In the genomic region with DNA sequence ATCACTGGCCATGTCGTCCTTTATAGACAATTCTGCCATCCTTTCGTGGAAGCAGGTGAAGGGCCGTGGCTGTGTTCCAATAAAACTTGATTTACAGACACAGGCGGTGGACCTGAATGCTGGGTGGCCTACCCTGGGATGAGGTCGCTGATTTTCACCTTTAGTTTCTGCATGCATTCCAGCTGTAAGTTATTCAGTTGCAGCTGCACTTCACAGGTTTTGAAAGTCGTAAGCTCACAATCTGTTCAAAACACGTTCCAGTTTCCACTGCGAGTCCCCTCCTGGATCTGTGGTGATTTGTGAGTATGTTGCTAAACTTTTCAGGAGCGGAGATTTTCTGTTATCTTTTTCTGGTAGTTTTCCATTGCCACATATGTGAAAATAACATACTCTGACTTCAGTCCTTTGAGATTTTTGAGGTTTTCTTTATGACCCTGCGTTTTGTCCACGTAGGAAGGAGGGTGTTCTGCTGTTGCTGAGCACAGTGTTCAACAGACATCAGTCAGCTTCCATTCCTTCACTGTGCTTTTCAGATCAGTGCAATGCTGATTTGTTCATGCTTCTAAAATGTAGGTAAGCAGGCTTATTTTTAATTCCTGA, we compare ENCODE assay signal across 26 cellular contexts.
DNase-seq lines count a peak whose midpoint lies in the region; ATAC-seq and TF ChIP-seq lines count a peak whose summit lies in the region.
"Had no signal": no experiment of that assay in that cellular context is flagged by ENCODE, and none has a peak within 500 bp of the region (broad histone marks: within the 10 kb centered on the region; RNA-seq: fewer than 3 reads in every experiment).

No MANE protein-coding gene starts in this region.

- TF ChIP-seq CTCF in BJ (IDR thresholded peaks at IDR 0.05; ENCODE audit: insufficient read depth, low read depth, low read length) (no peak), PC-3 (conservative IDR thresholded peaks at IDR 0.05; ENCODE audit: low read depth, low read length) (no peak), osteoblast (IDR thresholded peaks at IDR 0.05; ENCODE audit: extremely low read depth, low read depth, low read length) (no peak), mesothelial cell of epicardium (IDR thresholded peaks at IDR 0.05; ENCODE audit: unreplicated experiment) (no peak)

- H3K27me3 ChIP-seq in BJ (ENCODE audit: control insufficient read depth, insufficient read depth, low read length) (no peaks in the 10 kb centered on the region), PC-3 (ENCODE audit: low read length) (no peaks in the 10 kb centered on the region), osteoblast (ENCODE audit: insufficient read depth, low read length) (no peaks in the 10 kb centered on the region)
- H3K27me3 ChIP-seq: pancreas had no signal

- H3K4me1 ChIP-seq in PC-3 (ENCODE audit: insufficient read depth, low read length) (peaks cover 9% of the 10 kb centered on the region), osteoblast (ENCODE audit: insufficient read depth, low read length) (peaks cover 40% of the 10 kb centered on the region)
- H3K4me1 ChIP-seq: HAP-1, pancreas had no signal

- H3K9me3 Mint-ChIP-seq in mesothelial cell of epicardium = peaks cover 11% of the 10 kb centered on the region
- H3K9me3 Mint-ChIP-seq: activated T-cell treated with anti-CD3 and anti-CD28 coated beads, Interleukin-2, amount 50 U/mL, for 4 hours; CD8-positive, alpha-beta T cell had no signal

- H2AFZ ChIP-seq in PC-3 (ENCODE audit: low read length) = 0 out of 2 replicates have a peak overlapping the region, but pooled peaks have one; percentile 1
- H2AFZ ChIP-seq in osteoblast (ENCODE audit: low read length) = peak overlapping the region; percentile 66

- no peaks in the 10 kb centered on the region for H3F3A ChIP-seq in PC-3 (ENCODE audit: low read length, unreplicated experiment)

- H3K79me2 ChIP-seq in PC-3 (ENCODE audit: low read length) (no peaks in the 10 kb centered on the region), osteoblast (ENCODE audit: insufficient read depth, low read length) (peaks cover 2% of the 10 kb centered on the region)

- no peaks in the 10 kb centered on the region for H3K36me3 Mint-ChIP-seq in mesothelial cell of epicardium
- H3K36me3 Mint-ChIP-seq: stimulated activated naive B cell treated with anti-CD40 and anti-IgM and Interleukin-4, amounts not matched to agents 10 μg/mL and 1 μg/mL and 100 μg/mL, for 72 hours had no signal

- peak; percentile 26 for DNase-seq in BJ (ENCODE audit: low read depth)
- DNase-seq in PC-3 = no peak
- peak; percentile 6 for DNase-seq in fibroblast of peridontal ligament (ENCODE audit: extremely low read depth)
- DNase-seq in osteoblast (ENCODE audit: insufficient read length, low spot score, missing footprints) = no peak
- no peak for DNase-seq in mesothelial cell of epicardium (ENCODE audit: low spot score in 2 of 2, unreplicated experiment in 2 of 2)
- no peak for DNase-seq in NCI-H2227 (lab: John Stamatoyannopoulos, UW; ENCODE audit: unreplicated experiment)
- no peak for DNase-seq in NCI-H446 treated with DMSO at 0.1 percent for 48 hours (lab: John Stamatoyannopoulos, UW)
- DNase-seq: activated CD8-positive, alpha-beta T cell treated with anti-CD3 and anti-CD28 coated beads, Interleukin-2, amount 10 ng/mL, durations not matched to agents 7 days and 5 days; activated naive CD4-positive, alpha-beta T cell treated with anti-CD3 and anti-CD28 coated beads, Interleukin-2, amount 50 U/mL, for 16 hours; activated T-cell treated with anti-CD3 and anti-CD28 coated beads, Interleukin-2, amount 50 U/mL, for 4 hours; CD8-positive, alpha-beta T cell; foreskin melanocyte; kidney; mammary epithelial cell; naive B cell; NCI-H187 treated with DMSO at 0.1 percent for 48 hours; pancreas; stimulated activated CD4-positive, alpha-beta T cell treated with anti-CD3 and anti-CD28 coated beads, Interleukin-1b, Interleukin-23, amount 100 ng/mL, for 48 hours; stimulated activated naive B cell treated with anti-CD40 and anti-IgM and Interleukin-4, amounts not matched to agents 10 μg/mL and 1 μg/mL and 100 μg/mL, for 72 hours; T1000 had no signal

- intact Hi-C loops in PC-3 (cut with micrococcal nuclease) = no loop called here

- CTCF ChIA-PET in BJ (lab: Yijun Ruan, JAX) = no interaction called here
- CTCF ChIA-PET in PC-3 (lab: Charles Lee) = no interaction called here

- no peaks in the 10 kb centered on the region for H3K9me3 ChIP-seq in PC-3 (ENCODE audit: low read length)
- peaks cover 7% of the 10 kb centered on the region for H3K9me3 ChIP-seq in osteoblast (ENCODE audit: low read depth, low read length)
- H3K9me3 ChIP-seq: pancreas, thoracic aorta had no signal

- H3K4me3 ChIP-seq in BJ (ENCODE audit: low read depth, low read length) = no peak overlapping the region
- no peak overlapping the region for H3K4me3 ChIP-seq in PC-3 (ENCODE audit: low read length)
- H3K4me3 ChIP-seq in osteoblast (ENCODE audit: insufficient read depth, low read length) = peak overlapping the region; percentile 6
- H3K4me3 ChIP-seq: coronary artery, HAP-1, pancreas, thoracic aorta had no signal

- POLR2A ChIA-PET in BJ (lab: Charles Lee) (interaction anchor here (0.5 to 0.7 kb wide), 2 partner anchors 15 to 62 kb away, joined by 3 to 4 read pairs; no protein-coding TSS in a partner anchor), PC-3 (lab: Charles Lee; ENCODE audit: unreplicated experiment) (no interaction called here)

- peaks cover 8% of the 10 kb centered on the region for H3K4me1 Mint-ChIP-seq in mesothelial cell of epicardium
- H3K4me1 Mint-ChIP-seq: naive B cell; stimulated activated naive B cell treated with anti-CD40 and anti-IgM and Interleukin-4, amounts not matched to agents 10 μg/mL and 1 μg/mL and 100 μg/mL, for 72 hours had no signal

- H3K27ac Mint-ChIP-seq in mesothelial cell of epicardium = no peak overlapping the region
- H3K27ac Mint-ChIP-seq: activated CD8-positive, alpha-beta T cell treated with anti-CD3 and anti-CD28 coated beads, Interleukin-2, amount 10 ng/mL, durations not matched to agents 7 days and 5 days; CD8-positive, alpha-beta T cell; naive B cell; stimulated activated naive B cell treated with anti-CD40 and anti-IgM and Interleukin-4, amounts not matched to agents 10 μg/mL and 1 μg/mL and 100 μg/mL, for 72 hours had no signal

- no peaks in the 10 kb centered on the region for H3K9me2 ChIP-seq in PC-3 (replicated peaks; ENCODE audit: low read length)

- no peak overlapping the region for H3K27ac ChIP-seq in PC-3 (ENCODE audit: low read length)
- H3K27ac ChIP-seq in osteoblast (ENCODE audit: low read depth, low read length) = peak overlapping the region; percentile 62
- H3K27ac ChIP-seq: coronary artery, KMS-11, pancreas, thoracic aorta had no signal

- H4K20me1 ChIP-seq in PC-3 (ENCODE audit: low read length) (no peaks in the 10 kb centered on the region), osteoblast (ENCODE audit: insufficient read depth, low read length) (no peaks in the 10 kb centered on the region)

- no peak overlapping the region for H3K4me3 Mint-ChIP-seq in mesothelial cell of epicardium
- H3K4me3 Mint-ChIP-seq: activated CD8-positive, alpha-beta T cell treated with anti-CD3 and anti-CD28 coated beads, Interleukin-2, amount 10 ng/mL, durations not matched to agents 7 days and 5 days; activated T-cell treated with anti-CD3 and anti-CD28 coated beads, Interleukin-2, amount 50 U/mL, for 4 hours; CD8-positive, alpha-beta T cell; naive B cell; stimulated activated naive B cell treated with anti-CD40 and anti-IgM and Interleukin-4, amounts not matched to agents 10 μg/mL and 1 μg/mL and 100 μg/mL, for 72 hours had no signal

- H3K27me3 Mint-ChIP-seq in mesothelial cell of epicardium (ENCODE audit: low read depth) = peaks cover 26% of the 10 kb centered on the region

- ATAC-seq in PC-3 (no peak), GM21381 (IDR thresholded peaks at IDR 0.05; ENCODE audit: unreplicated experiment) (no peak)
- ATAC-seq: activated CD8-positive, alpha-beta T cell treated with anti-CD3 and anti-CD28 coated beads, Interleukin-2, amount 10 ng/mL, durations not matched to agents 7 days and 5 days; activated T-cell treated with anti-CD3 and anti-CD28 coated beads, Interleukin-2, amount 50 U/mL, for 4 hours; CD8-positive, alpha-beta T cell; pancreas; sciatic nerve; stimulated activated naive B cell treated with anti-CD40 and anti-IgM and Interleukin-4, amounts not matched to agents 10 μg/mL and 1 μg/mL and 100 μg/mL, for 72 hours had no signal

- no peaks in the 10 kb centered on the region for H3K36me3 ChIP-seq in BJ (ENCODE audit: control insufficient read depth, insufficient read depth, low read length)
- H3K36me3 ChIP-seq in PC-3 (ENCODE audit: low read depth, low read length) = no peaks in the 10 kb centered on the region
- no peaks in the 10 kb centered on the region for H3K36me3 ChIP-seq in osteoblast (ENCODE audit: insufficient read depth, low read length)
- H3K36me3 ChIP-seq: HAP-1, pancreas, thoracic aorta had no signal

- no peak overlapping the region for H3K9ac ChIP-seq in PC-3 (ENCODE audit: low read length)
- H3K9ac ChIP-seq: KMS-11 had no signal

- H3K4me2 ChIP-seq in PC-3 (ENCODE audit: low read length) = no peak overlapping the region
- peak overlapping the region; percentile 37 for H3K4me2 ChIP-seq in osteoblast (ENCODE audit: insufficient read depth, low read length)
- H3K4me2 ChIP-seq: KMS-11 had no signal

- no TSS peak for BruUV-seq in PC-3 (replicated peaks; lab: Mats Ljungman, UMichigan)

Comparison
In these comparisons a context has a peak if more than half of its experiments do, and no peak if none do; other contexts are left out.
1. DNase-seq: peak in BJ (single experiment) and fibroblast of peridontal ligament (single experiment); none in PC-3 (single experiment), osteoblast (single experiment), mesothelial cell of epicardium (0 of 2), NCI-H2227 (single experiment) and NCI-H446 treated with DMSO at 0.1 percent for 48 hours (single experiment).